Comparison of ENCODE assay signal across 8 cellular contexts in the genomic region with DNA sequence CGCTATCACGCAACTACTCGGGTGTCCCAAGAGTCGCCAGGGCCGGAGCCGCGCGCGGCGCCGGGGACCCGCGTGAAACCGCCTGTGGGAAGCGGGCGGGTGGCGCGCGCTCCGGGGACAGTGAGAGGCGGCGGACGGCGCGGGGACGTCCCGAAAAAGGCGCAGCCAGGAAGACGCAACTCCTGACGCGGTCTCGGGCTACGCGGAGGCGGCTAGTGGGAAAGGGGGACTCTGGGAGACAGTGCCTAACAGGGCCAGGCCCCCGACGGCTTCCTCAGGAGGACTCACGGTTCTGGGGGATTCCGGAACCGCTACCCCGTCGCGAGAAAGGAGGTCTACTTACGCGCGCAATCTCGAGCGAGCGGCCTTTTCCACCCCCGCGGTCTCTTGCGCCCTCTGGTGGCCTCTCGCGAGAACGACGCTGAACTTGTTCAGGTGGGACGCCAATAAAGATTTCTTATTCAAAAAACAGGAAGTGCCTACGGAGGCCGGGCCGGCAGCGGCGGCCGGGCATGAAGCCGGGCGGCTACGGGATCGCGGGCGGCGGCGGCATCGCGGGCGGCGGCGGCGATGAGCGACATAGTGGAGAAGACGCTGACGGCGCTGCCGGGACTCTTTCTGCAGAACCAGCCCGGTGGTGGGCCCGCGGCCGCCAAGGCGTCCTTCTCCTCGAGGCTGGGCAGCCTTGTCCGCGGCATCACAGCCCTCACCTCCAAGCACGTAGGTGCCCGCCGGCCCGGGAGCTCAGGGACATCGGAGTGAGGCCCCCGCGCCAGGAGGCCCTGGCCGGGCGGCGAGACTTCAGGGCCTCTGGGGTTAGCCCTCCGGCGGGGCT. TPM values are rescaled to one million over a fixed set of nuclear protein-coding genes. Genes with fewer than 3 reads are reported as not detected.
DNase-seq lines count a peak whose midpoint lies in the region; ATAC-seq, FAIRE-seq and TF ChIP-seq lines count a peak whose summit lies in the region.

Gene AP4E1 (plus strand): TSS at position 475 of the 835 bp plus-strand sequence. CDS start 96 bp downstream, at position 571.

- H3K36me3 ChIP-seq in H7 (replicated peaks; ENCODE audit: control insufficient read depth, insufficient read depth, low read length) (no peaks in the 10 kb centered on the region; the same call in 1 of the 2 replicates), Loucy (ENCODE audit: insufficient read depth, low read length) (no peaks in the 10 kb centered on the region), RWPE2 (ENCODE audit: low read depth) (peaks cover 28% of the 10 kb centered on the region)

- peak within 1 kb of the TSS; percentile 99 for H3K27ac Mint-ChIP-seq in activated T-helper 2 cell treated with anti-CD3 and anti-CD28 coated beads, Interferon-gamma antibody, Interleukin-2, Interleukin-4, amounts not matched to agents 10 μg/mL and 5 μg/mL and 100 μg/mL, durations not matched to agents 14 hours and 24 hours and 36 hours
- peak within 1 kb of the TSS; percentile 94 to 98 for H3K27ac Mint-ChIP-seq in natural killer cell treated with Interleukin-12 subunit alpha and Interleukin-12 subunit beta and Interleukin-15 and Interleukin-18, amount 100 ng/mL, for 72 hours

- peak within 1 kb of the TSS; percentile 93 for H3K27ac ChIP-seq in RWPE2 (ENCODE audit: poor library complexity, severe bottlenecking)

- H3K27me3 ChIP-seq in H7 (ENCODE audit: control insufficient read depth, insufficient read depth, low read length) (no peaks in the 10 kb centered on the region), Loucy (ENCODE audit: insufficient read depth, low read length, poor library complexity, severe bottlenecking) (no peaks in the 10 kb centered on the region), RWPE2 (ENCODE audit: insufficient read depth, poor library complexity, severe bottlenecking) (no peaks in the 10 kb centered on the region)

- H3K9me2 ChIP-seq in Loucy (replicated peaks; ENCODE audit: low read depth, low read length) = no peaks in the 10 kb centered on the region

- peaks cover 28% of the 10 kb centered on the region for H3K36me3 Mint-ChIP-seq in activated T-helper 2 cell treated with anti-CD3 and anti-CD28 coated beads, Interferon-gamma antibody, Interleukin-2, Interleukin-4, amounts not matched to agents 10 μg/mL and 5 μg/mL and 100 μg/mL, durations not matched to agents 14 hours and 24 hours and 36 hours (ENCODE audit: low read depth)
- peaks cover 6% of the 10 kb centered on the region for H3K36me3 Mint-ChIP-seq in natural killer cell treated with Interleukin-12 subunit alpha and Interleukin-12 subunit beta and Interleukin-15 and Interleukin-18, amount 100 ng/mL, for 72 hours

- H3K4me3 Mint-ChIP-seq in activated T-helper 2 cell treated with anti-CD3 and anti-CD28 coated beads, Interferon-gamma antibody, Interleukin-2, Interleukin-4, amounts not matched to agents 10 μg/mL and 5 μg/mL and 100 μg/mL, durations not matched to agents 14 hours and 24 hours and 36 hours (ENCODE audit: low read depth) = peak within 1 kb of the TSS; percentile 97
- H3K4me3 Mint-ChIP-seq in natural killer cell treated with Interleukin-12 subunit alpha and Interleukin-12 subunit beta and Interleukin-15 and Interleukin-18, amount 100 ng/mL, for 72 hours = peak within 1 kb of the TSS; percentile 88

- H3K79me2 ChIP-seq in Loucy (ENCODE audit: insufficient read depth, low read length) = peaks cover 52% of the 10 kb centered on the region

- no peaks in the 10 kb centered on the region for H3F3A ChIP-seq in Loucy (ENCODE audit: low read depth)

- peak within 1 kb of the TSS; percentile 100 for H2AFZ ChIP-seq in Loucy (ENCODE audit: low read length)

- peak; percentile 57 for ATAC-seq in RWPE2 (ENCODE audit: low read depth)
- peak; percentile 79 to 82 for ATAC-seq in natural killer cell treated with Interleukin-12 subunit alpha and Interleukin-12 subunit beta and Interleukin-15 and Interleukin-18, amount 100 ng/mL, for 72 hours

- peak; percentile 81 for TF ChIP-seq CTCF in Loucy (conservative IDR thresholded peaks at IDR 0.05; ENCODE audit: low read length)
- peak; percentile 100 for TF ChIP-seq CTCF in RWPE2 (IDR thresholded peaks at IDR 0.05; ENCODE audit: poor library complexity, severe bottlenecking)

- peak within 1 kb of the TSS; percentile 97 for H3K9ac ChIP-seq in Loucy (ENCODE audit: low read depth, low read length, poor library complexity, severe bottlenecking)

- peak; percentile 23 for FAIRE-seq in G401.6 (lab: Jason Lieb, UNC)

- no peaks in the 10 kb centered on the region for H4K20me1 ChIP-seq in Loucy (ENCODE audit: insufficient read depth, low read length, poor library complexity, severe bottlenecking)

- H3K27me3 Mint-ChIP-seq in activated T-helper 2 cell treated with anti-CD3 and anti-CD28 coated beads, Interferon-gamma antibody, Interleukin-2, Interleukin-4, amounts not matched to agents 10 μg/mL and 5 μg/mL and 100 μg/mL, durations not matched to agents 14 hours and 24 hours and 36 hours (ENCODE audit: low read depth) = no peaks in the 10 kb centered on the region
- H3K27me3 Mint-ChIP-seq in natural killer cell treated with Interleukin-12 subunit alpha and Interleukin-12 subunit beta and Interleukin-15 and Interleukin-18, amount 100 ng/mL, for 72 hours = no peaks in the 10 kb centered on the region

- intact Hi-C loops in activated T-helper 2 cell treated with anti-CD3 and anti-CD28 coated beads, Interferon-gamma antibody, Interleukin-2, Interleukin-4, amounts not matched to agents 10 μg/mL and 5 μg/mL and 100 μg/mL, durations not matched to agents 14 hours and 24 hours and 36 hours (cut with micrococcal nuclease) = loop anchor here (1.0 to 5.0 kb wide), 4 partner anchors 281 to 771 kb away; no protein-coding TSS in a partner anchor

- peak within 1 kb of the TSS; percentile 98 for H3K4me2 ChIP-seq in Loucy (ENCODE audit: low read depth, low read length, poor library complexity, severe bottlenecking)

- H3K9me3 Mint-ChIP-seq in activated T-helper 2 cell treated with anti-CD3 and anti-CD28 coated beads, Interferon-gamma antibody, Interleukin-2, Interleukin-4, amounts not matched to agents 10 μg/mL and 5 μg/mL and 100 μg/mL, durations not matched to agents 14 hours and 24 hours and 36 hours = no peaks in the 10 kb centered on the region
- H3K9me3 Mint-ChIP-seq in natural killer cell treated with Interleukin-12 subunit alpha and Interleukin-12 subunit beta and Interleukin-15 and Interleukin-18, amount 100 ng/mL, for 72 hours = no peaks in the 10 kb centered on the region

- H3K9me3 ChIP-seq in Loucy (ENCODE audit: insufficient read depth, low read depth, low read length) (no peaks in the 10 kb centered on the region), RWPE2 (ENCODE audit: severe bottlenecking) (no peaks in the 10 kb centered on the region)

- peaks cover 30% of the 10 kb centered on the region for H3K4me1 ChIP-seq in Loucy (ENCODE audit: insufficient read depth, low read length, poor library complexity, severe bottlenecking)
- H3K4me1 ChIP-seq in RWPE2 (ENCODE audit: insufficient read depth, poor library complexity, severe bottlenecking) = peaks cover 20% of the 10 kb centered on the region

- DNase-seq in H7 = peak; percentile 88
- peak; percentile 90 for DNase-seq in RWPE2 (ENCODE audit: low spot score)
- DNase-seq in activated T-helper 2 cell treated with anti-CD3 and anti-CD28 coated beads, Interferon-gamma antibody, Interleukin-2, Interleukin-4, amounts not matched to agents 10 μg/mL and 5 μg/mL and 100 μg/mL, durations not matched to agents 14 hours and 24 hours and 36 hours (ENCODE audit: low spot score) = peak; percentile 93
- DNase-seq in fibroblast of peridontal ligament (ENCODE audit: extremely low read depth) = peak; percentile 94
- peak; percentile 93 for DNase-seq in natural killer cell treated with Interleukin-12 subunit alpha and Interleukin-12 subunit beta and Interleukin-15 and Interleukin-18, amount 100 ng/mL, for 72 hours (ENCODE audit: low spot score)
- DNase-seq in stimulated activated naive CD4-positive, alpha-beta T cell treated with Interleukin-2 at 50 U/mL for 16 hours (lab: John Stamatoyannopoulos, UW) = peak; percentile 91

- H3K4me3 ChIP-seq in H7 (ENCODE audit: insufficient read depth, low read depth, low read length) (peak within 1 kb of the TSS; percentile 89), Loucy (ENCODE audit: low read length, poor library complexity, severe bottlenecking) (peak within 1 kb of the TSS; percentile 92), RWPE2 (ENCODE audit: severe bottlenecking) (peak within 1 kb of the TSS; percentile 83)

- H3K4me1 Mint-ChIP-seq in activated T-helper 2 cell treated with anti-CD3 and anti-CD28 coated beads, Interferon-gamma antibody, Interleukin-2, Interleukin-4, amounts not matched to agents 10 μg/mL and 5 μg/mL and 100 μg/mL, durations not matched to agents 14 hours and 24 hours and 36 hours (ENCODE audit: low read depth) = peaks cover 14% of the 10 kb centered on the region
- H3K4me1 Mint-ChIP-seq in natural killer cell treated with Interleukin-12 subunit alpha and Interleukin-12 subunit beta and Interleukin-15 and Interleukin-18, amount 100 ng/mL, for 72 hours (ENCODE audit: low read depth in 2 of 2) = peaks cover 20 to 26% of the 10 kb centered on the region in 2 donors

RNA-seq across cellular contexts. Expression of gene AP4E1, which starts in this region (rescaled TPM):
- total RNA-seq in H7 (2014; rRNA removed; shearing (Covaris generic)) = 6.6 and 8.1 TPM in 2 replicates
- total RNA-seq in activated T-helper 2 cell treated with anti-CD3 and anti-CD28 coated beads, Interferon-gamma antibody, Interleukin-2, Interleukin-4, amounts not matched to agents 10 μg/mL and 5 μg/mL and 100 μg/mL, durations not matched to agents 14 hours and 24 hours and 36 hours = 16.7 and 17.9 TPM in 2 replicates
- total RNA-seq in natural killer cell treated with Interleukin-12 subunit alpha and Interleukin-12 subunit beta and Interleukin-15 and Interleukin-18, amount 100 ng/mL, for 72 hours = 10 to 100 TPM; 13.7 to 16.1 TPM

Comparison
In these comparisons a context has a peak if more than half of its experiments do, and no peak if none do; other contexts are left out.
1. Peak in every context shown above with its lines: DNase-seq, ATAC-seq, H3K4me3 ChIP-seq and H3K27ac ChIP-seq.